9 cellular contexts compared by ENCODE assay signal in genomic region chr4:151744614-151745013, GRCh38. TPM values are rescaled to one million over a fixed set of nuclear protein-coding genes. Genes with fewer than 3 reads are reported as not detected.
DNase-seq lines count a peak whose midpoint lies in the region; TF ChIP-seq lines count a peak whose summit lies in the region.
"Had no signal": no experiment of that assay in that cellular context is flagged by ENCODE, and none has a peak within 500 bp of the region (broad histone marks: within the 10 kb centered on the region; RNA-seq: fewer than 3 reads in every experiment).

No MANE protein-coding gene starts in this region.

- no peaks in the 10 kb centered on the region for H3K79me1 ChIP-seq in H9 (ENCODE audit: insufficient read depth, low read depth, low read length, poor library complexity, severe bottlenecking)

- peaks cover 26 to 31% of the 10 kb centered on the region in 2 experiments for H3K4me1 Mint-ChIP-seq in H9

- H3K27me3 ChIP-seq in H9 (ENCODE audit: insufficient read depth, low read length): no peaks in the 10 kb centered on the region

- no peak overlapping the region for H2BK5ac ChIP-seq in H9 (ENCODE audit: insufficient read length, low read length)

- no peak overlapping the region for H2BK20ac ChIP-seq in H9 (ENCODE audit: low read depth, low read length, poor library complexity, severe bottlenecking)

- peak overlapping the region in 2 of 3 experiments; percentile 7 to 58; a peak in 5 of 7 replicates for H3K27ac Mint-ChIP-seq in H9

- H4K5ac ChIP-seq in H9 (ENCODE audit: insufficient read length, low read depth, low read length): no peak overlapping the region

- no peak overlapping the region for H3T11ph ChIP-seq in H9 (ENCODE audit: low read length)

- H3K23me2 ChIP-seq in H9 (ENCODE audit: insufficient read length, low read depth, low read length, poor library complexity, severe bottlenecking): no peaks in the 10 kb centered on the region

- no peaks in the 10 kb centered on the region for H3K9me3 ChIP-seq in H9 (ENCODE audit: control insufficient read depth, low read depth, low read length)

- H4K20me1 ChIP-seq in H9 (ENCODE audit: control insufficient read depth, insufficient read depth, insufficient read length): no peaks in the 10 kb centered on the region

- H3K9me3 Mint-ChIP-seq in H9: no peaks in the 10 kb centered on the region; a peak in 2 of 5 replicates

- H3K4me1 ChIP-seq in H9 (ENCODE audit: insufficient read depth, low read length): peaks cover 4% of the 10 kb centered on the region; the same call in 1 of the 2 replicates

- DNase-seq in AG08396 (ENCODE audit: low spot score): peak; percentile 82
- DNase-seq in H9: no peak
- DNase-seq in SW480 (ENCODE audit: low spot score): peak; percentile 91
- peak; percentile 48 for DNase-seq in iPS DF 19.7 (ENCODE audit: low read depth, low spot score)
- DNase-seq in cerebellar nuclear complex (lab: John Stamatoyannopoulos, UW): no peak
- DNase-seq in activated CD4-positive, alpha-beta T cell treated with anti-CD3 and anti-CD28 coated beads for 1 hour: no peak
- DNase-seq in HuH-7 (ENCODE audit: low spot score): no peak
- no peak for DNase-seq in NCI-H748 (lab: John Stamatoyannopoulos, UW; ENCODE audit: unreplicated experiment)
- DNase-seq: hippocampal formation had no signal

- WGBS in H9 (ENCODE audit: extremely low coverage, insufficient read length, low lambda C conversion rate): no CpG with 5 or more reads among the region's 1 CpG

- no peak overlapping the region for H3K9ac ChIP-seq in H9 (ENCODE audit: extremely low read depth, insufficient read length, low read length)

- H2BK12ac ChIP-seq in H9 (ENCODE audit: insufficient read length, low read depth, low read length): no peak overlapping the region

- H2AFZ ChIP-seq in H9 (ENCODE audit: low read length): no peak overlapping the region

- H3K79me2 ChIP-seq in H9 (ENCODE audit: insufficient read depth, low read length): no peaks in the 10 kb centered on the region

- no peaks in the 10 kb centered on the region for H3K27me3 Mint-ChIP-seq in H9 (ENCODE audit: low read depth)

- no peak overlapping the region for H3K56ac ChIP-seq in H9 (ENCODE audit: insufficient read length, low read depth, low read length)

- H3K18ac ChIP-seq in H9 (ENCODE audit: insufficient read length, low read depth, low read length): no peak overlapping the region

- H3K14ac ChIP-seq in H9 (ENCODE audit: insufficient read depth, low read length): no peak overlapping the region

- no peak overlapping the region for H4K91ac ChIP-seq in H9 (ENCODE audit: insufficient read length, low read depth, low read length)

- H3K4ac ChIP-seq in H9 (ENCODE audit: low read depth, low read length): no peak overlapping the region

- peaks cover 0 to 3% (median under 1%) of the 10 kb centered on the region in 3 experiments; a peak in 5 of 7 replicates for H3K36me3 Mint-ChIP-seq in H9 (ENCODE audit: insufficient read depth in 1 of 3, low read depth in 3 of 3)

- H2BK15ac ChIP-seq in H9 (ENCODE audit: low read depth, low read length): no peak overlapping the region

- H3K4me2 ChIP-seq in H9 (ENCODE audit: insufficient read depth, insufficient read length, low read length): no peak overlapping the region

- no peak for TF ChIP-seq CTCF in H9 (conservative IDR thresholded peaks at IDR 0.05)

- H3K27ac ChIP-seq in H9 (ENCODE audit: insufficient read length, low read depth, low read length): no peak overlapping the region

- no peak overlapping the region for H3K23ac ChIP-seq in H9 (ENCODE audit: insufficient read length, low read depth, low read length)

- H2AK5ac ChIP-seq in H9 (ENCODE audit: insufficient read length, low read length): no peak overlapping the region

- H2BK120ac ChIP-seq in H9 (ENCODE audit: low read depth, low read length, poor library complexity, severe bottlenecking): no peak overlapping the region

- no peak overlapping the region for H3K4me3 Mint-ChIP-seq in H9

- H4K8ac ChIP-seq in H9 (replicated peaks; ENCODE audit: insufficient read length, low read depth, low read length): no peak overlapping the region

RNA-seq across cellular contexts. Expression of gene GATB, which starts 16.2 kb away (rescaled TPM):
- total RNA-seq in H9 (2021): 18.9 and 21.2 TPM in 2 replicates

Comparison
In these comparisons a context has a peak if more than half of its experiments do, and no peak if none do; other contexts are left out.
1. DNase-seq: peak in AG08396 (single experiment), SW480 (single experiment) and iPS DF 19.7 (single experiment); none in H9 (single experiment), cerebellar nuclear complex (0 of 2), activated CD4-positive, alpha-beta T cell treated with anti-CD3 and anti-CD28 coated beads for 1 hour (single experiment), HuH-7 (single experiment) and NCI-H748 (single experiment).